Comparison of ENCODE assay signal across 10 cellular contexts in the genomic region with DNA sequence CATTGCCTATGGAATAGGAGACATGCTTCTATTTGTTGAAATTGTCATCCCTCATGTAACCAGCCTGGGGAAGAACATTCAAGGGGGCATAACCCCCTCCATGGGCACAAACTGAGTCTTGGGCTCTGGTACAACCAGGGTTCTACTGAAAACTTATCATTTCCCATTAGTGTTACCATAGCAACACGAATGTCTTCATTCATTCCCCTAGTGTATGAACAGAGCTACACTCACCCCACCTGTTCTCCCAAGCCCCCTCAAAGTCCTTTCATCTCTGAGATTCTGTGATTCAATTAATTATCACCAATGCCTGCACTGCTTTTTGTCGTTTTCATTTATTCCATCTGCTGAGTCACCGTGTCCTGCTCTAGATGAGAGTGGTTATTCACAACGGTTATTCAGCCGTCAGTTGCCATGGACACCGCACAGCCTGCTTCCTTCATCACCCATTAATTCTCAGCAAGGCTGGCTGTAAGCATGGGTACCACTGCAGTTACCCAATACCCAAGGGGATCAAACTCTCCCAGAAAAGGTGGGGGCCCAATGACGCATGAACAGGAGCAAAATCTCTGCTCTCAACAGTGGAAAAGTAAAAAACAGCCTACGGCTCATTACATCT. TPM values are rescaled to one million over a fixed set of nuclear protein-coding genes. Genes with fewer than 3 reads are reported as not detected.
DNase-seq lines count a peak whose midpoint lies in the region; ATAC-seq and TF ChIP-seq lines count a peak whose summit lies in the region.
"Had no signal": no experiment of that assay in that cellular context is flagged by ENCODE, and none has a peak within 500 bp of the region (broad histone marks: within the 10 kb centered on the region; RNA-seq: fewer than 3 reads in every experiment).

No MANE protein-coding gene starts in this region.

- no peaks in the 10 kb centered on the region for H3K36me3 ChIP-seq in gastrocnemius medialis

- H3K4me3 ChIP-seq in foreskin fibroblast (ENCODE audit: low read depth in 1 of 2, low read length in 2 of 2): no peak overlapping the region
- no peak overlapping the region for H3K4me3 ChIP-seq in gastrocnemius medialis

- no peaks in the 10 kb centered on the region for H3K9me3 ChIP-seq in gastrocnemius medialis

- TF ChIP-seq POLR2A in gastrocnemius medialis (IDR thresholded peaks at IDR 0.05): no peak

- H3K27me3 ChIP-seq in gastrocnemius medialis: no peaks in the 10 kb centered on the region

- intact Hi-C loops in gastrocnemius medialis (cut with DNase I; ENCODE audit: low total_unique reads): no loop called here

- peak; percentile 80 for DNase-seq in AG08395 (ENCODE audit: low spot score)
- DNase-seq in GM04503 (ENCODE audit: low read depth): peak; percentile 58
- peak; percentile 17 for DNase-seq in SK-MEL-5 (ENCODE audit: low read depth, low spot score)
- peak; percentile 46 to 63 for DNase-seq in foreskin fibroblast
- no peak for DNase-seq in mesenteric fat pad (ENCODE audit: low spot score)
- no peak for DNase-seq in gastrocnemius medialis
- no peak for DNase-seq in NOMO-1 treated with dmso at 0.1 percent for 144 hours (lab: John Stamatoyannopoulos, UW; ENCODE audit: unreplicated experiment)
- DNase-seq: NCI-H187 treated with DMSO at 0.1 percent for 48 hours, nephron progenitor cell had no signal

- in situ Hi-C loops in SK-MEL-5 (cut with HindIII; ENCODE audit: low pct_unique_long_range_greater_than_20kb, low sequenced_read_pairs) (no loop called here), gastrocnemius medialis (cut with MboI; ENCODE audit: low sequenced_read_pairs in 4 of 4) (no loop called here)

- H3K27ac ChIP-seq in gastrocnemius medialis: no peak overlapping the region

- ATAC-seq in gastrocnemius medialis (no peak), GM18498 (IDR thresholded peaks at IDR 0.05; ENCODE audit: unreplicated experiment) (no peak)

- TF ChIP-seq CTCF in foreskin fibroblast (IDR thresholded peaks at IDR 0.05; ENCODE audit: low read depth, low read length) (no peak), gastrocnemius medialis (IDR thresholded peaks at IDR 0.05 in 4 of 5, conservative IDR thresholded peaks at IDR 0.05 in 1 of 5) (no peak)

- H3K4me1 ChIP-seq in gastrocnemius medialis: no peaks in the 10 kb centered on the region

RNA-seq across cellular contexts. Expression of gene GAST, which starts 1.6 kb away (rescaled TPM):
- not detected in 2 replicates for total RNA-seq in SK-MEL-5 (2014; rRNA removed; shearing (Covaris generic))
- polyA plus RNA-seq in SK-MEL-5 (2015; cell fraction: cytosol; rRNA removed): not detected in 2 replicates
- polyA plus RNA-seq in SK-MEL-5 (2015; cell fraction: nucleus; rRNA removed): not detected in 2 replicates
- total RNA-seq in mesenteric fat pad (not detected), gastrocnemius medialis (not detected)

RNA-seq across cellular contexts. Expression of gene EIF1, which starts 21.9 kb away (rescaled TPM):
- 129 and 155 TPM in 2 replicates for total RNA-seq in SK-MEL-5 (2014; rRNA removed; shearing (Covaris generic))
- polyA plus RNA-seq in SK-MEL-5 (2015; cell fraction: cytosol; rRNA removed): 378 and 406 TPM in 2 replicates
- polyA plus RNA-seq in SK-MEL-5 (2015; cell fraction: nucleus; rRNA removed): 693 and 817 TPM in 2 replicates
- 972 TPM for total RNA-seq in mesenteric fat pad
- 100 to 1,000 TPM; 222 to 842 (median 375) TPM for total RNA-seq in gastrocnemius medialis

RNA-seq across cellular contexts. Expression of gene HAP1, which starts 23.9 kb away (rescaled TPM):
- 0.40 and 0.53 TPM in 2 replicates for total RNA-seq in SK-MEL-5 (2014; rRNA removed; shearing (Covaris generic))
- 0.58 and 0.60 TPM in 2 replicates for polyA plus RNA-seq in SK-MEL-5 (2015; cell fraction: cytosol; rRNA removed)
- polyA plus RNA-seq in SK-MEL-5 (2015; cell fraction: nucleus; rRNA removed): 7.0 and 12.1 TPM in 2 replicates
- 0.13 TPM for total RNA-seq in mesenteric fat pad
- under 1 TPM in 1 of 4 donors, not detected in 3; 0.22 TPM for total RNA-seq in gastrocnemius medialis

Comparison
In these comparisons a context has a peak if more than half of its experiments do, and no peak if none do; other contexts are left out.
1. DNase-seq: peak in AG08395 (single experiment), GM04503 (single experiment), SK-MEL-5 (single experiment) and foreskin fibroblast (2 of 2); none in mesenteric fat pad (single experiment), gastrocnemius medialis (0 of 2) and NOMO-1 treated with dmso at 0.1 percent for 144 hours (single experiment).